In the genomic region with DNA sequence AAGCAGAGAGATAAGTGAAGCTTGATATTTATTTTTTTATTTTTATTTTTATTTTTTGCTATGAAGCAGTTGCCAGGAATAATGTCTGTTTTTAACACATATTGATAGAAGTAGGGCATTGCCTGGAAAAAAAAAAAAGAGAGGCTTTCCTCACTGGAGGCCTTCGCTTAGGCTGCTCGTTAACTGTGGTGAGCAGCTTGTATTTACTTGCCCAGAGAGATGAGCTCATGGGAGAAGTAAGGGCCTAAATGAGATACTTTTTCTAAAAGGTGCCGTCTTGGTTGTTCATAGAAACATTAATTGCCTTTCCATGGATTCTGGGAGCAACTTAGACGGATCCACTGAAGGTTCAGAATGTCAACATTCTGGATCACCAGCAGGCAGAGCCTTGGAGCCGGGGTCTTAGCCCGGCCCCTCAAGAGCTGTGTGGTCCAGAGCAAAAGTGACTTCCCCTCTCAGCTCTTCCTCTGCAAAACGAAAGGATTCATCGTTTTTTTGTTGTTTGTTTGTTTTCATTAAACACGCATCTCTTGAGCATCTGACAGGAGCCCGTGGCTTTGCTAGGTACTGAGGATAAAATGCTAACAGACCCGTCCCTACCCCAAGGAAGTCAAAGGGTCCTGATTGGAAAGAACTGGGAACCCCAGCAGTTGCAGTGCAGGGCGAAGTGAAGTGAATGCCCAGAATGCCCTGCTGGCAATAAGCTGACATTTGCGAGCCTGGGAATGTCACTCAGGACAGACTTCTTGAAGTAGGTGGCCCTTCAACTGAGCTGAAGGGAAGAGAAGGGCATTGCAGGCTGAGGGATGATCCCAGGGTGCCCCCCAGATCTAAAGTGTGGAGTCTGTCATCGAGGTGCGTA, we compare ENCODE assay signal across 10 cellular contexts.
"Had no signal": no experiment of that assay in that cellular context is flagged by ENCODE, and none has a peak within 500 bp of the region (broad histone marks: within the 10 kb centered on the region; RNA-seq: fewer than 3 reads in every experiment).

No MANE protein-coding gene starts in this region.

- DNase-seq: activated CD4-positive, alpha-beta T cell treated with anti-CD3 and anti-CD28 coated beads, Interleukin-2, amount 50 U/mL, for 1 hour; activated naive CD4-positive, alpha-beta T cell treated with anti-CD3 and anti-CD28 coated beads, Interleukin-2, amount 10 ng/mL, durations not matched to agents 7 days and 5 days; activated T-cell treated with anti-CD3 and anti-CD28 coated beads for 4 hours; hippocampal formation; left ventricle myocardium inferior; sigmoid colon; stimulated activated CD4-positive, alpha-beta T cell treated with anti-CD3 and anti-CD28 coated beads, Interleukin-1b, Interleukin-23, amount 100 ng/mL, for 48 hours; stomach had no signal

- H3K27me3 ChIP-seq: cardiac muscle cell, esophagus muscularis mucosa, sigmoid colon, stomach had no signal

- H3K27ac ChIP-seq: cardiac muscle cell, esophagus muscularis mucosa, left ventricle myocardium inferior, sigmoid colon, stomach had no signal

- H3K9me3 ChIP-seq: esophagus muscularis mucosa, left ventricle myocardium inferior, sigmoid colon, stomach had no signal

- H3K4me1 ChIP-seq: esophagus muscularis mucosa, sigmoid colon, stomach had no signal

- H3K4me3 ChIP-seq: cardiac muscle cell, esophagus muscularis mucosa, sigmoid colon, stomach had no signal

- H3K36me3 ChIP-seq: cardiac muscle cell, esophagus muscularis mucosa, left ventricle myocardium inferior, sigmoid colon, stomach had no signal
